1 cellular context compared by ENCODE assay signal in the genomic region with DNA sequence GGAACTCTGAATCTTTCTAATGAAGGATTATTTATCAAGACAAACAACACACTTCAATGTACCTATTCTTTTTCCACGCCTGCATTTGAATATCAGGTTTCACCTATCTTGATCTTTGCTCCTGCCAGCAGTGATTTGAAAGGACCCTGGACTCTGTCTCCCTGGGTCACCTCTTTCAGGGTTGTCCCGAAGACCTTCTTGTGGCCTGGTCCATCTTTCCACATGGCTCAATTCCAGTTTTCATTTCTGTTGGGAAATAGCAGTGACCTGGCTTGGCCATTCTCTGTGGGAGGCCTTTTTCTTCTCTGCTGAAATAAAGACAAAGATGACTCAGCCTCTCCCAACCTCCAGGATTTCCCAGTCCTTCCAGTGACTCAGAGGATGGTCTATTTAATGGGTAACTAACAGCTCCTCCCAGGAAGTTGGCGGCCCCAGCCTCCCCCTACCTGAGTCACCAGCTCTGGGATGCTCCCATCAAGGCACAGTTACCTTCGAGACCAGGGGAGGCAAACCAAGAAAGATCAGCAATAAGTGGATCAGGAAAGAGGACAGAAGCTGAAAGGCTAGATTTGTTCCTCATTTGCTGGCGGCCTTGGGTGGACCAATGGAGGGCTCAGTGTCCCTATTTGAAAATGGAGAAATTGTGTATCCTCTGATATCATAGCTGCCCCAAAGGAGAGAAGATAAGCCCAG.
TF ChIP-seq lines count a peak whose summit lies in the region.

No MANE protein-coding gene starts in this region.

TF ChIP-seq in IMR-90, 13 proteins besides CTCF, POLR2A, EP300 and RAD21 (continued from another document):
- TF ChIP-seq ELK1 (IDR thresholded peaks at IDR 0.05; ENCODE audit: borderline replicate concordance, low read depth, low read length) (no peak), MXI1 (IDR thresholded peaks at IDR 0.05; ENCODE audit: borderline replicate concordance, low read depth, low read length) (no peak)
